Comparison of ENCODE assay signal across 1 cellular context in the genomic region with DNA sequence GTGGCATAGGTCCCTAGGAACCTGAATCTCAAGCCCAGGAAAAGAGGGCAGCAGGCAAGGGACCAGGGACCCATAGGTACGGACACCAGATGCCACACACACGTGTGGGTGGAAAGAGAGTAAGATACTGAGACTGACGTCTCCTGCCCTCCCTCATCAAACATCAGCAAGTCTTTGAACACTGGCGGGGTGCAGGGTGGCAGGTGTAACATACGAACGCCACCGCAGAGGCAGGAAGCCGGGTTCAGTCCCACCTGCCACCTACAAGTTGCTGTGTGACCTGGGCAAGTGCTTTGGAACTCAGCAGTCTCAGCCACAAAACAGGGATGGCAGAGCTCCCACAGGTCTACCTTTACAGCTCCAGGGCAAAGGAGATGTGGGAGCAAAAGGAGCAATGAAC.
A peak's percentile ranks its signal among the peaks of the same experiment; 100 is the strongest.
TF ChIP-seq lines count a peak whose summit lies in the region.

No MANE protein-coding gene starts in this region.

TF ChIP-seq in HepG2, 621 proteins besides CTCF, POLR2A, EP300 and RAD21:
- TF ChIP-seq, protein P1, sequence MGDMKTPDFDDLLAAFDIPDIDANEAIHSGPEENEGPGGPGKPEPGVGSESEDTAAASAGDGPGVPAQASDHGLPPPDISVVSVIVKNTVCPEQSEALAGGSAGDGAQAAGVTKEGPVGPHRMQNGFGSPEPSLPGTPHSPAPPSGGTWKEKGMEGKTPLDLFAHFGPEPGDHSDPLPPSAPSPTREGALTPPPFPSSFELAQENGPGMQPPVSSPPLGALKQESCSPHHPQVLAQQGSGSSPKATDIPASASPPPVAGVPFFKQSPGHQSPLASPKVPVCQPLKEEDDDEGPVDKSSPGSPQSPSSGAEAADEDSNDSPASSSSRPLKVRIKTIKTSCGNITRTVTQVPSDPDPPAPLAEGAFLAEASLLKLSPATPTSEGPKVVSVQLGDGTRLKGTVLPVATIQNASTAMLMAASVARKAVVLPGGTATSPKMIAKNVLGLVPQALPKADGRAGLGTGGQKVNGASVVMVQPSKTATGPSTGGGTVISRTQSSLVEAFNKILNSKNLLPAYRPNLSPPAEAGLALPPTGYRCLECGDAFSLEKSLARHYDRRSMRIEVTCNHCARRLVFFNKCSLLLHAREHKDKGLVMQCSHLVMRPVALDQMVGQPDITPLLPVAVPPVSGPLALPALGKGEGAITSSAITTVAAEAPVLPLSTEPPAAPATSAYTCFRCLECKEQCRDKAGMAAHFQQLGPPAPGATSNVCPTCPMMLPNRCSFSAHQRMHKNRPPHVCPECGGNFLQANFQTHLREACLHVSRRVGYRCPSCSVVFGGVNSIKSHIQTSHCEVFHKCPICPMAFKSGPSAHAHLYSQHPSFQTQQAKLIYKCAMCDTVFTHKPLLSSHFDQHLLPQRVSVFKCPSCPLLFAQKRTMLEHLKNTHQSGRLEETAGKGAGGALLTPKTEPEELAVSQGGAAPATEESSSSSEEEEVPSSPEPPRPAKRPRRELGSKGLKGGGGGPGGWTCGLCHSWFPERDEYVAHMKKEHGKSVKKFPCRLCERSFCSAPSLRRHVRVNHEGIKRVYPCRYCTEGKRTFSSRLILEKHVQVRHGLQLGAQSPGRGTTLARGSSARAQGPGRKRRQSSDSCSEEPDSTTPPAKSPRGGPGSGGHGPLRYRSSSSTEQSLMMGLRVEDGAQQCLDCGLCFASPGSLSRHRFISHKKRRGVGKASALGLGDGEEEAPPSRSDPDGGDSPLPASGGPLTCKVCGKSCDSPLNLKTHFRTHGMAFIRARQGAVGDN (CRISPR knock-in tag; IDR thresholded peaks at IDR 0.05): 0 out of 2 replicates have a peak, but pooled peaks have one; percentile 4
- TF ChIP-seq, protein P2, sequence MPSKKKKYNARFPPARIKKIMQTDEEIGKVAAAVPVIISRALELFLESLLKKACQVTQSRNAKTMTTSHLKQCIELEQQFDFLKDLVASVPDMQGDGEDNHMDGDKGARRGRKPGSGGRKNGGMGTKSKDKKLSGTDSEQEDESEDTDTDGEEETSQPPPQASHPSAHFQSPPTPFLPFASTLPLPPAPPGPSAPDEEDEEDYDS (CRISPR knock-in tag; IDR thresholded peaks at IDR 0.05): no peak
TF ChIP-seq in HepG2: peak in this region for 1.
